Comparison of ENCODE assay signal across 28 cellular contexts in genomic region chr3:109045271-109046051, GRCh38.
"Had no signal": no experiment of that assay in that cellular context is flagged by ENCODE, and none has a peak within 500 bp of the region (broad histone marks: within the 10 kb centered on the region; RNA-seq: fewer than 3 reads in every experiment).

No MANE protein-coding gene starts in this region.

- ATAC-seq: gastroesophageal sphincter; left colon; naive thymus-derived CD4-positive, alpha-beta T cell had no signal

- H3K4me3 ChIP-seq: ascending aorta, cardiac muscle cell, colonic mucosa, gastroesophageal sphincter, ovary, prostate gland, smooth muscle cell, tibial nerve had no signal

- H3K27me3 ChIP-seq: ascending aorta, cardiac muscle cell, colonic mucosa, gastroesophageal sphincter, ovary, tibial nerve had no signal

- H3K36me3 ChIP-seq: ascending aorta, cardiac muscle cell, colonic mucosa, gastroesophageal sphincter, ovary, prostate gland, tibial nerve, WERI-Rb-1 had no signal

- H3K4me1 ChIP-seq: ascending aorta, colonic mucosa, gastroesophageal sphincter, prostate gland, tibial nerve had no signal

- DNase-seq: activated CD4-positive, alpha-beta memory T cell treated with anti-CD3 and anti-CD28 coated beads, Interleukin-2, amount 10 ng/mL, durations not matched to agents 7 days and 5 days; activated CD4-positive, alpha-beta T cell treated with anti-CD3 and anti-CD28 coated beads, Interleukin-2, amount 10 ng/mL, durations not matched to agents 24 days and 14 days; activated CD4-positive, CD25-positive, alpha-beta regulatory T cell treated with anti-CD3 and anti-CD28 coated beads, Interleukin-2, amount 50 U/mL, for 72 hours; activated CD8-positive, alpha-beta memory T cell treated with anti-CD3 and anti-CD28 coated beads, Interleukin-2, amount 50 U/mL, for 48 hours; activated gamma-delta T cell; activated naive CD4-positive, alpha-beta T cell treated with anti-CD3 and anti-CD28 coated beads, Interleukin-2, amount 10 ng/mL, durations not matched to agents 7 days and 5 days; activated naive CD8-positive, alpha-beta T cell treated with anti-CD3 and anti-CD28 coated beads, Interleukin-2, amount 10 ng/mL, durations not matched to agents 7 days and 5 days; activated T-cell treated with anti-CD3 and anti-CD28 coated beads, Interleukin-2, amount 50 U/mL, for 24 hours; cerebellar nuclear complex; colonic mucosa; effector CD8-positive, alpha-beta T cell; erythroblast; hippocampal formation; left colon; midbrain; naive thymus-derived CD4-positive, alpha-beta T cell; ovary; retina; stimulated activated CD4-positive, alpha-beta T cell treated with anti-CD3 and anti-CD28 coated beads, Interleukin-1b, Interleukin-23, amount 100 ng/mL, for 48 hours; stimulated activated naive CD4-positive, alpha-beta T cell treated with Interleukin-2 at 50 U/mL for 16 hours; T1000; WERI-Rb-1 had no signal

- H3K27ac ChIP-seq: ascending aorta, cardiac muscle cell, colonic mucosa, gastroesophageal sphincter, ovary, prostate gland, tibial nerve, WERI-Rb-1 had no signal

- H3K9me3 ChIP-seq: ascending aorta, colonic mucosa, gastroesophageal sphincter, ovary, prostate gland, tibial nerve had no signal
